ENCODE assay signal across 8 cellular contexts in genomic region chr2:158967731-158968395, GRCh38. TPM values are rescaled to one million over a fixed set of nuclear protein-coding genes. Genes with fewer than 3 reads are reported as not detected.
DNase-seq lines count a peak whose midpoint lies in the region; ATAC-seq and TF ChIP-seq lines count a peak whose summit lies in the region.

No MANE protein-coding gene starts in this region.

- H3K36me3 ChIP-seq in skeletal muscle satellite cell (ENCODE audit: insufficient read depth, low read length): no peaks in the 10 kb centered on the region

- TSS peak; percentile 81 for BruUV-seq in MCF 10A (replicated peaks; lab: Mats Ljungman, UMichigan)

- H3K9me3 ChIP-seq in skeletal muscle satellite cell (replicated peaks; ENCODE audit: low read length): no peaks in the 10 kb centered on the region

- POLR2A ChIA-PET in MCF 10A (lab: Yijun Ruan, JAX): interaction anchor here (0.6 to 6.6 kb wide), 33 partner anchors 8 to 173 kb away, joined by 3 to 123 read pairs (median 4); no protein-coding TSS in a partner anchor

- H3K4me2 ChIP-seq in skeletal muscle satellite cell (ENCODE audit: low read length): peak overlapping the region; percentile 95

- peaks cover 9% of the 10 kb centered on the region for H3K36me3 Mint-ChIP-seq in MCF 10A (ENCODE audit: insufficient read depth, unreplicated experiment)

- CTCF ChIA-PET in MCF 10A (lab: Yijun Ruan, JAX): interaction anchor here (0.6 to 3.6 kb wide), 16 partner anchors 11 to 197 kb away, joined by 3 to 25 read pairs (median 3); no protein-coding TSS in a partner anchor

- H3K4me1 ChIP-seq in skeletal muscle satellite cell (ENCODE audit: control insufficient read depth, insufficient read depth, low read length): peaks cover 24% of the 10 kb centered on the region

- peak overlapping the region; percentile 66 for H3K27ac Mint-ChIP-seq in MCF 10A (ENCODE audit: low read depth, unreplicated experiment)

- peak overlapping the region; percentile 85 for H3K9ac ChIP-seq in skeletal muscle satellite cell (ENCODE audit: low read depth, low read length)

- peak overlapping the region; percentile 95 for H3K4me3 ChIP-seq in skeletal muscle satellite cell (ENCODE audit: low read length)

- H3K4me1 Mint-ChIP-seq in MCF 10A (ENCODE audit: insufficient read depth, unreplicated experiment): peaks cover 29% of the 10 kb centered on the region

- no peaks in the 10 kb centered on the region for H3K9me3 Mint-ChIP-seq in MCF 10A (ENCODE audit: unreplicated experiment)

- peak overlapping the region; percentile 90 for H3K4me3 Mint-ChIP-seq in MCF 10A (ENCODE audit: unreplicated experiment)

- ATAC-seq in HG03565 (IDR thresholded peaks at IDR 0.05; ENCODE audit: unreplicated experiment) (no peak), HG02885 (IDR thresholded peaks at IDR 0.05; ENCODE audit: poor library complexity, unreplicated experiment) (no peak)

- intact Hi-C loops in MCF 10A (cut with micrococcal nuclease): loop anchor here (1.0 to 5.0 kb wide), 3 partner anchors 67 to 199 kb away; no protein-coding TSS in a partner anchor

- no peak for TF ChIP-seq CTCF in MCF 10A (IDR thresholded peaks at IDR 0.05; ENCODE audit: unreplicated experiment)

- H3K27me3 Mint-ChIP-seq in MCF 10A (ENCODE audit: insufficient read depth, unreplicated experiment): no peaks in the 10 kb centered on the region

- DNase-seq in NCI-H748 (lab: John Stamatoyannopoulos, UW; ENCODE audit: unreplicated experiment) (peak; percentile 33), NCI-H748 treated with DMSO at 0.1 percent for 48 hours (lab: John Stamatoyannopoulos, UW) (no peak), NCI-H1694 (lab: John Stamatoyannopoulos, UW) (peak; percentile 60), MCF 10A (ENCODE audit: unreplicated experiment) (peak; percentile 35), iPS-NIHi11 (ENCODE audit: low spot score) (peak; percentile 33)

- H3K27me3 ChIP-seq in skeletal muscle satellite cell (ENCODE audit: control insufficient read depth, insufficient read depth, low read length): peaks cover 4% of the 10 kb centered on the region

RNA-seq across cellular contexts. Expression of gene TANC1, which starts 0.6 kb away (rescaled TPM):
- 31.0 and 35.3 TPM in 2 replicates for total RNA-seq in MCF 10A (2022)
- total RNA-seq in skeletal muscle satellite cell (2012; rRNA removed): 3.9 and 5.3 TPM in 2 replicates
